In genomic region chr1:85318217-85318616, GRCh38 we compare ENCODE assay signal across 21 cellular contexts.
"Had no signal": no experiment of that assay in that cellular context is flagged by ENCODE, and none has a peak within 500 bp of the region (broad histone marks: within the 10 kb centered on the region; RNA-seq: fewer than 3 reads in every experiment).

No MANE protein-coding gene starts in this region.

- DNase-seq: activated CD4-positive, alpha-beta T cell treated with anti-CD3 and anti-CD28 coated beads, Interleukin-2, amount 10 ng/mL, durations not matched to agents 24 days and 14 days; activated CD8-positive, alpha-beta T cell treated with anti-CD3 and anti-CD28 coated beads for 36 hours; activated naive CD4-positive, alpha-beta T cell treated with Interleukin-2 at 50 U/mL for 16 hours; activated naive CD8-positive, alpha-beta T cell treated with anti-CD3 and anti-CD28 coated beads, Interleukin-2, amount 10 ng/mL, durations not matched to agents 7 days and 5 days; activated T-cell treated with anti-CD3 and anti-CD28 coated beads, Interleukin-2, amount 50 U/mL, for 1 hour; central memory CD4-positive, alpha-beta T cell; colonic mucosa; endodermal cell; erythroblast; gastrocnemius medialis; heart left ventricle; naive thymus-derived CD8-positive, alpha-beta T cell; sigmoid colon; stimulated activated CD4-positive, alpha-beta T cell treated with anti-CD3 and anti-CD28 coated beads, Interleukin-4, amount 100 ng/mL, for 24 hours; stomach; T-cell; upper lobe of left lung had no signal

- H3K27ac ChIP-seq: colonic mucosa, gastrocnemius medialis, heart left ventricle, parathyroid adenoma, sigmoid colon, stomach, upper lobe of left lung had no signal

- H3K9me3 ChIP-seq: colonic mucosa, gastrocnemius medialis, heart left ventricle, sigmoid colon, stomach, upper lobe of left lung had no signal

- H3K9me3 Mint-ChIP-seq: activated CD4-positive, alpha-beta T cell treated with anti-CD3 and anti-CD28 coated beads, Interleukin-2, amount 10 ng/mL, durations not matched to agents 24 days and 14 days; activated CD8-positive, alpha-beta T cell treated with anti-CD3 and anti-CD28 coated beads for 36 hours; activated naive CD8-positive, alpha-beta T cell treated with anti-CD3 and anti-CD28 coated beads, Interleukin-2, amount 10 ng/mL, durations not matched to agents 7 days and 5 days; activated T-helper 17 cell treated with anti-CD3 and anti-CD28 coated beads, Interleukin-2, amount 50 U/mL, for 72 hours; brain; endodermal cell; naive thymus-derived CD8-positive, alpha-beta T cell; stimulated activated effector memory CD8-positive, alpha-beta T cell treated with anti-CD3 and anti-CD28 coated beads, Interleukin-12 subunit alpha, Interleukin-12 subunit beta, amount 100 ng/mL, for 72 hours; T-cell had no signal

- H3K4me3 ChIP-seq: colonic mucosa, gastrocnemius medialis, heart left ventricle, sigmoid colon, stomach, upper lobe of left lung had no signal

- H3K27ac Mint-ChIP-seq: activated CD4-positive, alpha-beta T cell treated with anti-CD3 and anti-CD28 coated beads, Interleukin-2, amount 10 ng/mL, durations not matched to agents 24 days and 14 days; activated CD8-positive, alpha-beta T cell treated with anti-CD3 and anti-CD28 coated beads for 36 hours; activated naive CD8-positive, alpha-beta T cell treated with anti-CD3 and anti-CD28 coated beads, Interleukin-2, amount 10 ng/mL, durations not matched to agents 7 days and 5 days; activated T-helper 17 cell treated with anti-CD3 and anti-CD28 coated beads, Interleukin-2, amount 50 U/mL, for 72 hours; endodermal cell; naive thymus-derived CD8-positive, alpha-beta T cell; stimulated activated effector memory CD8-positive, alpha-beta T cell treated with anti-CD3 and anti-CD28 coated beads, Interleukin-12 subunit alpha, Interleukin-12 subunit beta, amount 100 ng/mL, for 72 hours; T-cell had no signal

- H3K4me3 Mint-ChIP-seq: activated CD4-positive, alpha-beta T cell treated with anti-CD3 and anti-CD28 coated beads, Interleukin-2, amount 10 ng/mL, durations not matched to agents 24 days and 14 days; activated CD8-positive, alpha-beta T cell treated with anti-CD3 and anti-CD28 coated beads for 36 hours; activated naive CD8-positive, alpha-beta T cell treated with anti-CD3 and anti-CD28 coated beads, Interleukin-2, amount 10 ng/mL, durations not matched to agents 7 days and 5 days; activated T-helper 17 cell treated with anti-CD3 and anti-CD28 coated beads, Interleukin-2, amount 50 U/mL, for 72 hours; endodermal cell; naive thymus-derived CD8-positive, alpha-beta T cell; stimulated activated effector memory CD8-positive, alpha-beta T cell treated with anti-CD3 and anti-CD28 coated beads, Interleukin-12 subunit alpha, Interleukin-12 subunit beta, amount 100 ng/mL, for 72 hours; T-cell had no signal

- H3K27me3 ChIP-seq: colonic mucosa, gastrocnemius medialis, heart left ventricle, sigmoid colon, stomach, upper lobe of left lung had no signal

- H3K4me1 Mint-ChIP-seq: naive thymus-derived CD8-positive, alpha-beta T cell had no signal

- H3K9ac ChIP-seq: parathyroid adenoma had no signal

- H2AFZ ChIP-seq: parathyroid adenoma had no signal

- H3K36me3 Mint-ChIP-seq: activated naive CD8-positive, alpha-beta T cell treated with anti-CD3 and anti-CD28 coated beads, Interleukin-2, amount 10 ng/mL, durations not matched to agents 7 days and 5 days; naive thymus-derived CD8-positive, alpha-beta T cell; T-cell had no signal

- H3K79me2 ChIP-seq: parathyroid adenoma had no signal

- H3K4me1 ChIP-seq: colonic mucosa had no signal

- H3K36me3 ChIP-seq: colonic mucosa, gastrocnemius medialis, upper lobe of left lung had no signal

- ATAC-seq: activated CD8-positive, alpha-beta T cell treated with anti-CD3 and anti-CD28 coated beads for 36 hours; activated T-helper 17 cell treated with anti-CD3 and anti-CD28 coated beads, Interleukin-2, amount 50 U/mL, for 72 hours; gastrocnemius medialis; heart left ventricle; naive thymus-derived CD8-positive, alpha-beta T cell; stimulated activated effector memory CD8-positive, alpha-beta T cell treated with anti-CD3 and anti-CD28 coated beads, Interleukin-12 subunit alpha, Interleukin-12 subunit beta, amount 100 ng/mL, for 72 hours; T-cell had no signal
